Comparison of ENCODE assay signal across 8 cellular contexts in genomic region chr1:4585216-4585615, GRCh38.
DNase-seq lines count a peak whose midpoint lies in the region; ATAC-seq and TF ChIP-seq lines count a peak whose summit lies in the region.

No MANE protein-coding gene starts in this region.

- no peak for TF ChIP-seq RAD21 in SK-N-SH (IDR thresholded peaks at IDR 0.05; ENCODE audit: low read length)

- WGBS in SK-N-SH (ENCODE audit: low lambda C conversion rate), result 54% methylated on average over 10 of the region's 17 CpGs
- WGBS in suprapubic skin, result 22% methylated on average over 16 of the region's 17 CpGs

- H4K20me1 ChIP-seq in SK-N-SH (ENCODE audit: insufficient read depth), result no peaks in the 10 kb centered on the region

- POLR2A ChIA-PET in SK-N-SH (lab: Yijun Ruan, JAX), result no interaction called here

- no peaks in the 10 kb centered on the region for H3K79me2 ChIP-seq in SK-N-SH (ENCODE audit: insufficient read depth)

- H3K4me1 ChIP-seq in SK-N-SH (ENCODE audit: control insufficient read depth in 1 of 2, insufficient read depth in 2 of 2, low read depth in 1 of 2, low read length in 1 of 2) (no peaks in the 10 kb centered on the region; a peak in 1 of 4 replicates), suprapubic skin (no peaks in the 10 kb centered on the region)

- DNase-seq in SK-N-SH, result peak; percentile 50
- peak; percentile 48 for DNase-seq in activated CD8-positive, alpha-beta memory T cell treated with anti-CD3 and anti-CD28 coated beads, Interleukin-2, amount 50 U/mL, for 4 hours
- peak; percentile 56 for DNase-seq in left kidney (ENCODE audit: low read depth, low spot score)
- no peak for DNase-seq in suprapubic skin (ENCODE audit: low spot score in 2 of 2)
- DNase-seq in SW 1271 (lab: John Stamatoyannopoulos, UW), result no peak

- TF ChIP-seq POLR2A in suprapubic skin (IDR thresholded peaks at IDR 0.05), result no peak

- H3K4me3 ChIP-seq in SK-N-SH (ENCODE audit: low read depth in 2 of 2, low read length in 1 of 2) (no peak overlapping the region), suprapubic skin (no peak overlapping the region)

- CTCF ChIA-PET in SK-N-SH (lab: Yijun Ruan, JAX), result interaction anchor here (0.8 to 2.3 kb wide), 4 partner anchors 9 to 67 kb away, joined by 3 to 7 read pairs (median 4); no protein-coding TSS in a partner anchor

- H3K9me3 ChIP-seq in SK-N-SH, result no peaks in the 10 kb centered on the region
- H3K9me3 ChIP-seq in suprapubic skin, result no peaks in the 10 kb centered on the region

- no peaks in the 10 kb centered on the region for H3F3A ChIP-seq in SK-N-SH (replicated peaks; ENCODE audit: insufficient read depth)

- H3K36me3 ChIP-seq in SK-N-SH (replicated peaks in 1 of 2; ENCODE audit: control insufficient read depth in 1 of 2, insufficient read depth in 2 of 2, low read length in 1 of 2), result no peaks in the 10 kb centered on the region
- no peaks in the 10 kb centered on the region for H3K36me3 ChIP-seq in suprapubic skin

- ATAC-seq in SK-N-SH treated with all-trans-retinoic acid at 6 μM for 48 hours, result no peak
- no peak for ATAC-seq in HG03457 (IDR thresholded peaks at IDR 0.05; ENCODE audit: unreplicated experiment)
- ATAC-seq in HG03432 (IDR thresholded peaks at IDR 0.05; ENCODE audit: unreplicated experiment), result no peak

- H3K9ac ChIP-seq in SK-N-SH, result no peak overlapping the region

- no peak overlapping the region for H3K4me2 ChIP-seq in SK-N-SH

- H2AFZ ChIP-seq in SK-N-SH (ENCODE audit: low read depth), result no peak overlapping the region

- no peaks in the 10 kb centered on the region for H3K9me2 ChIP-seq in SK-N-SH

- no peak for TF ChIP-seq EP300 in SK-N-SH (IDR thresholded peaks at IDR 0.05; ENCODE audit: borderline replicate concordance in 1 of 2, low read depth in 1 of 2, low read length in 1 of 2)
- no peak for TF ChIP-seq EP300 in suprapubic skin (IDR thresholded peaks at IDR 0.05)

- no peaks in the 10 kb centered on the region for H3K27me3 ChIP-seq in SK-N-SH (ENCODE audit: insufficient read depth)
- peaks cover 45% of the 10 kb centered on the region for H3K27me3 ChIP-seq in suprapubic skin

- no peak; the same call in 1 of the 2 replicates for TF ChIP-seq CTCF in SK-N-SH (IDR thresholded peaks at IDR 0.05)
- TF ChIP-seq CTCF in suprapubic skin (IDR thresholded peaks at IDR 0.05), result peak; percentile 5 to 74

- H3K27ac ChIP-seq in SK-N-SH (ENCODE audit: low read depth in 2 of 2, low read length in 1 of 2) (no peak overlapping the region), suprapubic skin (no peak overlapping the region)

TF ChIP-seq in SK-N-SH, 30 proteins besides CTCF, POLR2A, EP300 and RAD21 (continues in another document):
- TF ChIP-seq MEF2A (IDR thresholded peaks at IDR 0.05; ENCODE audit: borderline replicate concordance, low read depth) (no peak), JUND (IDR thresholded peaks at IDR 0.05) (no peak), NRF1 (IDR thresholded peaks at IDR 0.05; ENCODE audit: low read depth, low read length) (no peak), EZH2phosphoT487 (IDR thresholded peaks at IDR 0.05; ENCODE audit: borderline replicate concordance, low read depth) (no peak), USF2 (IDR thresholded peaks at IDR 0.05; ENCODE audit: borderline replicate concordance, low read depth, low read length) (no peak), RFX5 (IDR thresholded peaks at IDR 0.05; ENCODE audit: low read length) (no peak), YY1 (IDR thresholded peaks at IDR 0.05; ENCODE audit: low read depth) (no peak), GABPA (IDR thresholded peaks at IDR 0.05; ENCODE audit: low read depth) (no peak), IRF3 (IDR thresholded peaks at IDR 0.05; ENCODE audit: low read depth, low read length) (no peak), ZBTB33 (IDR thresholded peaks at IDR 0.05; ENCODE audit: borderline replicate concordance, low read depth) (no peak), FOSL2 (IDR thresholded peaks at IDR 0.05; ENCODE audit: borderline replicate concordance, low read depth) (no peak), SIN3A (IDR thresholded peaks at IDR 0.05; ENCODE audit: borderline replicate concordance, low read depth, low read length) (no peak)

TF ChIP-seq in SK-N-SH treated with all-trans-retinoic acid at 6 μM for 48 hours, 23 proteins besides CTCF, POLR2A, EP300 and RAD21:
- TF ChIP-seq RARB (CRISPR knock-in tag; IDR thresholded peaks at IDR 0.05) (no peak), CSRNP3 (CRISPR knock-in tag; IDR thresholded peaks at IDR 0.05) (no peak), CREB5 (CRISPR knock-in tag; IDR thresholded peaks at IDR 0.05; ENCODE audit: low read depth) (no peak), PATZ1 (CRISPR knock-in tag; IDR thresholded peaks at IDR 0.05; ENCODE audit: borderline replicate concordance) (no peak), OSR1 (CRISPR knock-in tag; IDR thresholded peaks at IDR 0.05) (no peak), PPARA (CRISPR knock-in tag; IDR thresholded peaks at IDR 0.05; ENCODE audit: borderline replicate concordance) (no peak), CSDC2 (CRISPR knock-in tag; IDR thresholded peaks at IDR 0.05) (no peak), SNAI2 (CRISPR knock-in tag; IDR thresholded peaks at IDR 0.05) (no peak), ZFP3 (CRISPR knock-in tag; IDR thresholded peaks at IDR 0.05) (no peak), ARNTL (CRISPR knock-in tag; IDR thresholded peaks at IDR 0.05; ENCODE audit: borderline replicate concordance, low read depth) (no peak), GLIS3 (CRISPR knock-in tag; IDR thresholded peaks at IDR 0.05) (no peak), ZNF70 (CRISPR knock-in tag; IDR thresholded peaks at IDR 0.05) (no peak), ISL1 (CRISPR knock-in tag; IDR thresholded peaks at IDR 0.05) (no peak), ZFP30 (CRISPR knock-in tag; IDR thresholded peaks at IDR 0.05) (no peak), TCF4 (CRISPR knock-in tag; IDR thresholded peaks at IDR 0.05; ENCODE audit: borderline replicate concordance) (no peak), TOX (CRISPR knock-in tag; IDR thresholded peaks at IDR 0.05; ENCODE audit: borderline replicate concordance) (no peak), POU6F1 (CRISPR knock-in tag; IDR thresholded peaks at IDR 0.05; ENCODE audit: borderline replicate concordance, low read depth) (no peak)

Comparison
In these comparisons a context has a peak if more than half of its experiments do, and no peak if none do; other contexts are left out.
1. DNase-seq: peak in SK-N-SH (single experiment), activated CD8-positive, alpha-beta memory T cell treated with anti-CD3 and anti-CD28 coated beads, Interleukin-2, amount 50 U/mL, for 4 hours (single experiment) and left kidney (single experiment); none in suprapubic skin (0 of 2) and SW 1271 (0 of 2).